ENCODE assay signal across 1 cellular context in the genomic region with DNA sequence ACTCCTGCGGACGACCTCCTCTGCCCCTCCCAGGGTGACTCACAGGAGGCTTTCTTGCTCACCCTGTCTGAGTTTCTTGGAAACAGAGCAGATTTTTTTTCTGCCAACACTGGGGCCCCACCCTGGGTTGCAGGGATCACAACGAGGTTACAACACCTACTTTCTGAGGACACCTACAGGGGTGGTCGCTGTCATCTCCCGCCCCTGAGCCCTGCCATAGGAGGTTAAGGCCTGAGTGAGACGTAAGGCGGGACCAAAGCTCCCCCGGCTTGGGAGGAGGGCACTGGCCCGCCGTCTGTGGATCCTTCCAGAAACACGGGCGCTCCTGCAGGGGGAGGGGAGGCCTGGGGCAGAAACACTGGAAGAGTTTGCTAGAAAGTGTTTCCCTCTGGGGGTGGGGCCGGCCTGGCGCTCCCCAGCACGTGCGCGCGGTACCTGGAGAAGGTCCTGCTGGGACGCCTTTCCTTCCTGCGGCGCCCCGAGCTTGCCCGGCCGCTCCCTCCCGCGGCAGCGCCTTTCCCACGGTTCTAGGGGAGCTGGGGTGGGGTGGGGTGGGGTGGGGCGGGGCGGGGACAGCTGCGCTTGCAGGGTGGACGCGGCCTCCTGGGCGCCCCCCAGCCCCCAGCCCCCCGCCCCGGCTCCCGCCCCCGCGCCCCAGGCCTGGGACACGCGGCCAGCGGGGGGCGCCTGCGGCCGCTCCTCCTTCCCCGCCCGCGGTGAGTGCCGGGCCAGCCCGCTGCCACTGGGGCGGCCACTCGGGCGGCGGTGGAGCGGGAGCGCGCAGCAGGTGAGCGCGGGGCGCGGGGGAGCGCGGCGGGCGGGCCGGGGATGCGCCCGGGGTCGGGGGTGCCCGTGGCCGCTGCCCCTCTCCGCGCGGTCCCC.
TF ChIP-seq lines count a peak whose summit lies in the region.

No MANE protein-coding gene starts in this region.

TF ChIP-seq in K562, 482 proteins besides CTCF, POLR2A, EP300 and RAD21 (continued from another document and continues in another):
- TF ChIP-seq, protein P1, sequence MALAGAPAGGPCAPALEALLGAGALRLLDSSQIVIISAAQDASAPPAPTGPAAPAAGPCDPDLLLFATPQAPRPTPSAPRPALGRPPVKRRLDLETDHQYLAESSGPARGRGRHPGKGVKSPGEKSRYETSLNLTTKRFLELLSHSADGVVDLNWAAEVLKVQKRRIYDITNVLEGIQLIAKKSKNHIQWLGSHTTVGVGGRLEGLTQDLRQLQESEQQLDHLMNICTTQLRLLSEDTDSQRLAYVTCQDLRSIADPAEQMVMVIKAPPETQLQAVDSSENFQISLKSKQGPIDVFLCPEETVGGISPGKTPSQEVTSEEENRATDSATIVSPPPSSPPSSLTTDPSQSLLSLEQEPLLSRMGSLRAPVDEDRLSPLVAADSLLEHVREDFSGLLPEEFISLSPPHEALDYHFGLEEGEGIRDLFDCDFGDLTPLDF (CRISPR knock-in tag; IDR thresholded peaks at IDR 0.05), result no peak
- TF ChIP-seq MTA2 (IDR thresholded peaks at IDR 0.05; ENCODE audit: low read depth) (peak; percentile 5; the same call in 1 of the 2 replicates), ZNF318 (IDR thresholded peaks at IDR 0.05; ENCODE audit: borderline replicate concordance in 1 of 2, low read depth in 1 of 2) (0 out of 4 replicates have a peak, but pooled peaks of 1 of the 2 experiments have one; percentile 44), ZNF639 (CRISPR knock-in tag; conservative IDR thresholded peaks at IDR 0.05 in 1 of 2, IDR thresholded peaks at IDR 0.05 in 1 of 2) (peak in 1 of 2 experiments; percentile 65; a peak in 1 of 4 replicates), PCBP1 (IDR thresholded peaks at IDR 0.05; ENCODE audit: low read depth, low read length, poor library complexity, severe bottlenecking) (no peak), MIER1 (IDR thresholded peaks at IDR 0.05; ENCODE audit: low read depth) (no peak), PHF8 (IDR thresholded peaks at IDR 0.05; ENCODE audit: borderline replicate concordance, low read length) (peak; percentile 46; the same call in 1 of the 2 replicates), KDM2B (CRISPR knock-in tag; IDR thresholded peaks at IDR 0.05) (no peak), NFRKB (IDR thresholded peaks at IDR 0.05; ENCODE audit: low read depth) (0 out of 2 replicates have a peak, but pooled peaks have one; percentile 36), CXXC5 (CRISPR knock-in tag; IDR thresholded peaks at IDR 0.05) (peak; percentile 48), ZNF766 (CRISPR knock-in tag; conservative IDR thresholded peaks at IDR 0.05) (peak; percentile 23; the same call in 1 of the 2 replicates), ZNF584 (CRISPR knock-in tag; IDR thresholded peaks at IDR 0.05; ENCODE audit: low read depth) (peak; percentile 75; the same call in 1 of the 2 replicates), HDAC1 (IDR thresholded peaks at IDR 0.05) (peak in 1 of 2 experiments; percentile 70; a peak in 2 of 4 replicates), KLF13 (tag; IDR thresholded peaks at IDR 0.05; ENCODE audit: borderline replicate concordance, low read depth) (peak; percentile 51; the same call in 1 of the 2 replicates), DPF2 (IDR thresholded peaks at IDR 0.05) (peak; percentile 87), ZFP36 (IDR thresholded peaks at IDR 0.05; ENCODE audit: low read depth, low read length, partially characterized antibody) (peak; percentile 26), SMARCA5 (IDR thresholded peaks at IDR 0.05) (no peak), NRF1 (conservative IDR thresholded peaks at IDR 0.05 in 1 of 2, IDR thresholded peaks at IDR 0.05 in 1 of 2) (peak; percentile 52 to 59), MAZ (CRISPR knock-in tag; conservative IDR thresholded peaks at IDR 0.05 in 1 of 2, IDR thresholded peaks at IDR 0.05 in 1 of 2) (peak in 1 of 2 experiments; percentile 86), ZNF589 (CRISPR knock-in tag; IDR thresholded peaks at IDR 0.05; ENCODE audit: low read depth) (no peak), SAFB2 (IDR thresholded peaks at IDR 0.05; ENCODE audit: borderline replicate concordance, low read depth, low read length, severe bottlenecking) (no peak), ZEB2 (IDR thresholded peaks at IDR 0.05) (peak; percentile 67; the same call in 1 of the 2 replicates), NCOR1 (IDR thresholded peaks at IDR 0.05) (peak; percentile 57), PKNOX1 (IDR thresholded peaks at IDR 0.05) (peak; percentile 84), CEBPB (tag; IDR thresholded peaks at IDR 0.05) (peak; percentile 76), SOX6 (IDR thresholded peaks at IDR 0.05) (peak; percentile 57; the same call in 1 of the 2 replicates), LEF1 (IDR thresholded peaks at IDR 0.05) (peak; percentile 81), ATF1 (CRISPR knock-in tag; IDR thresholded peaks at IDR 0.05) (no peak), ATF1 (tag; IDR thresholded peaks at IDR 0.05) (peak; percentile 61), RBBP5 (IDR thresholded peaks at IDR 0.05; ENCODE audit: borderline replicate concordance, insufficient read depth, low read length, poor library complexity, severe bottlenecking) (peak; percentile 78), ZFPM2 (CRISPR knock-in tag; IDR thresholded peaks at IDR 0.05) (no peak), TAF1 (IDR thresholded peaks at IDR 0.05; ENCODE audit: control insufficient read depth, extremely low read depth, insufficient read depth, low read length, severe bottlenecking) (peak; percentile 39), HES1 (IDR thresholded peaks at IDR 0.05; ENCODE audit: low read depth) (no peak)
- TF ChIP-seq, protein P2, sequence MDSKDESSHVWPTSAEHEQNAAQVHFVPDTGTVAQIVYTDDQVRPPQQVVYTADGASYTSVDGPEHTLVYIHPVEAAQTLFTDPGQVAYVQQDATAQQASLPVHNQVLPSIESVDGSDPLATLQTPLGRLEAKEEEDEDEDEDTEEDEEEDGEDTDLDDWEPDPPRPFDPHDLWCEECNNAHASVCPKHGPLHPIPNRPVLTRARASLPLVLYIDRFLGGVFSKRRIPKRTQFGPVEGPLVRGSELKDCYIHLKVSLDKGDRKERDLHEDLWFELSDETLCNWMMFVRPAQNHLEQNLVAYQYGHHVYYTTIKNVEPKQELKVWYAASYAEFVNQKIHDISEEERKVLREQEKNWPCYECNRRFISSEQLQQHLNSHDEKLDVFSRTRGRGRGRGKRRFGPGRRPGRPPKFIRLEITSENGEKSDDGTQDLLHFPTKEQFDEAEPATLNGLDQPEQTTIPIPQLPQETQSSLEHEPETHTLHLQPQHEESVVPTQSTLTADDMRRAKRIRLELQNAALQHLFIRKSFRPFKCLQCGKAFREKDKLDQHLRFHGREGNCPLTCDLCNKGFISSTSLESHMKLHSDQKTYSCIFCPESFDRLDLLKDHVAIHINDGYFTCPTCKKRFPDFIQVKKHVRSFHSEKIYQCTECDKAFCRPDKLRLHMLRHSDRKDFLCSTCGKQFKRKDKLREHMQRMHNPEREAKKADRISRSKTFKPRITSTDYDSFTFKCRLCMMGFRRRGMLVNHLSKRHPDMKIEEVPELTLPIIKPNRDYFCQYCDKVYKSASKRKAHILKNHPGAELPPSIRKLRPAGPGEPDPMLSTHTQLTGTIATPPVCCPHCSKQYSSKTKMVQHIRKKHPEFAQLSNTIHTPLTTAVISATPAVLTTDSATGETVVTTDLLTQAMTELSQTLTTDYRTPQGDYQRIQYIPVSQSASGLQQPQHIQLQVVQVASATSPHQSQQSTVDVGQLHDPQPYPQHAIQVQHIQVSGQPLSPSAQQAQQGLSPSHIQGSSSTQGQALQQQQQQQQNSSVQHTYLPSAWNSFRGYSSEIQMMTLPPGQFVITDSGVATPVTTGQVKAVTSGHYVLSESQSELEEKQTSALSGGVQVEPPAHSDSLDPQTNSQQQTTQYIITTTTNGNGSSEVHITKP (IDR thresholded peaks at IDR 0.05; ENCODE audit: partially characterized antibody), result peak; percentile 51
- TF ChIP-seq, protein P3, sequence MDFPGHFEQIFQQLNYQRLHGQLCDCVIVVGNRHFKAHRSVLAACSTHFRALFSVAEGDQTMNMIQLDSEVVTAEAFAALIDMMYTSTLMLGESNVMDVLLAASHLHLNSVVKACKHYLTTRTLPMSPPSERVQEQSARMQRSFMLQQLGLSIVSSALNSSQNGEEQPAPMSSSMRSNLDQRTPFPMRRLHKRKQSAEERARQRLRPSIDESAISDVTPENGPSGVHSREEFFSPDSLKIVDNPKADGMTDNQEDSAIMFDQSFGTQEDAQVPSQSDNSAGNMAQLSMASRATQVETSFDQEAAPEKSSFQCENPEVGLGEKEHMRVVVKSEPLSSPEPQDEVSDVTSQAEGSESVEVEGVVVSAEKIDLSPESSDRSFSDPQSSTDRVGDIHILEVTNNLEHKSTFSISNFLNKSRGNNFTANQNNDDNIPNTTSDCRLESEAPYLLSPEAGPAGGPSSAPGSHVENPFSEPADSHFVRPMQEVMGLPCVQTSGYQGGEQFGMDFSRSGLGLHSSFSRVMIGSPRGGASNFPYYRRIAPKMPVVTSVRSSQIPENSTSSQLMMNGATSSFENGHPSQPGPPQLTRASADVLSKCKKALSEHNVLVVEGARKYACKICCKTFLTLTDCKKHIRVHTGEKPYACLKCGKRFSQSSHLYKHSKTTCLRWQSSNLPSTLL (IDR thresholded peaks at IDR 0.05), result peak; percentile 77; the same call in 1 of the 2 replicates
- TF ChIP-seq, protein P4, sequence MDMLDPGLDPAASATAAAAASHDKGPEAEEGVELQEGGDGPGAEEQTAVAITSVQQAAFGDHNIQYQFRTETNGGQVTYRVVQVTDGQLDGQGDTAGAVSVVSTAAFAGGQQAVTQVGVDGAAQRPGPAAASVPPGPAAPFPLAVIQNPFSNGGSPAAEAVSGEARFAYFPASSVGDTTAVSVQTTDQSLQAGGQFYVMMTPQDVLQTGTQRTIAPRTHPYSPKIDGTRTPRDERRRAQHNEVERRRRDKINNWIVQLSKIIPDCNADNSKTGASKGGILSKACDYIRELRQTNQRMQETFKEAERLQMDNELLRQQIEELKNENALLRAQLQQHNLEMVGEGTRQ (CRISPR knock-in tag; IDR thresholded peaks at IDR 0.05), result peak; percentile 48
